ENCODE assay signal across 16 cellular contexts in the genomic region with DNA sequence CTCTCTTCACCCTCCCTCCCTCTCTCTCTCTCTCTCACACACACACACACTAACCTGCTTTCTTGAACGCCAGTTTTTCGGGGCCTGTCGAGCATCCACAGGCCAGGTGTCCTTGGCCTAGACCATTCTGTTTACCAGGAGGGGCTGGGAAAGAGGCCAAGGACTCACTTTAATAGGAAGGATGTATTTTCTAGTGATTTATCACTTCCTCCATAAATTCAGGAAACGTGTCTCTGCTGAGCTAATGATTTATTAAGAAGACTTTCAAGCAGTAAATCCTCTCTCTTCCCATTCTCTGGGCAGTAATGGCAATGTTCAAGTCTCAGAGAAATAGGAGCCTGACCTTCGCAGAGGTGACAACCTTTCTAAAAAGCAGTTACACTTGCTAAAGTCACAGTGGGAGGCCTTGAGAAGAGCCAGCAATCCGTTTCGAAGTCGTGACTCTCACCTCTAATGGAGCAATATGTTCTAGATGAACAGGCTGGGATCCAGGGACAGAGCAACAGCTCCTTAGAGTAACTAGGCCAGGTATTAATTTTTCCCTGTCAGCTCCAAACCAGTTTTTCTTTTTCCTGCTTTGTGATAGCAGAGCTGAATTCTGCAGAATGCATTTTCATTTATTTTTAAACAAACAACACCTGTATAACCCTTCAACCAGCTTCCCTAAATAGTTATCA.
"Had no signal": no experiment of that assay in that cellular context is flagged by ENCODE, and none has a peak within 500 bp of the region (broad histone marks: within the 10 kb centered on the region; RNA-seq: fewer than 3 reads in every experiment).

No MANE protein-coding gene starts in this region.

- ATAC-seq: gastroesophageal sphincter, heart left ventricle, left ventricle myocardium superior had no signal

- DNase-seq: activated CD4-positive, alpha-beta T cell treated with anti-CD3 and anti-CD28 coated beads, Interleukin-2, amount 10 ng/mL, durations not matched to agents 24 days and 14 days; activated CD8-positive, alpha-beta memory T cell treated with anti-CD3 and anti-CD28 coated beads, Interleukin-2, amount 50 U/mL, for 4 hours; activated effector memory CD4-positive, alpha-beta T cell treated with Interleukin-2 at 50 U/mL for 16 hours; activated naive CD4-positive, alpha-beta T cell treated with anti-CD3 and anti-CD28 coated beads, Interleukin-2, amount 50 U/mL, for 16 hours; activated T-cell treated with anti-CD3 and anti-CD28 coated beads, Interleukin-2, amount 50 U/mL, for 48 hours; aorta; effector CD4-positive, alpha-beta T cell; heart left ventricle; left ventricle myocardium superior; ovary; spleen; stimulated activated CD8-positive, alpha-beta memory T cell treated with anti-CD3 and anti-CD28 coated beads, Interleukin-4, amount 100 ng/mL, for 48 hours; stimulated activated naive CD4-positive, alpha-beta T cell; T1000; tibial artery had no signal
